ENCODE assay signal across 24 cellular contexts in genomic region chr12:52267699-52268098, GRCh38. TPM values are rescaled to one million over a fixed set of nuclear protein-coding genes. Genes with fewer than 3 reads are reported as not detected.
"Had no signal": no experiment of that assay in that cellular context is flagged by ENCODE, and none has a peak within 500 bp of the region (broad histone marks: within the 10 kb centered on the region; RNA-seq: fewer than 3 reads in every experiment).

No MANE protein-coding gene starts in this region.

- ATAC-seq: activated CD4-positive, CD25-positive, alpha-beta regulatory T cell treated with anti-CD3 and anti-CD28 coated beads, Interleukin-2, amount 50 U/mL, for 24 hours; gastrocnemius medialis; left lung; mucosa of descending colon; naive thymus-derived CD4-positive, alpha-beta T cell; right lobe of liver had no signal

- H3K27me3 ChIP-seq: gastrocnemius medialis, ovary, right lobe of liver had no signal

- H3K4me2 ChIP-seq: smooth muscle cell had no signal

- H3K36me3 ChIP-seq: gastrocnemius medialis, heart left ventricle, left lung, ovary, right lobe of liver, stomach had no signal

- H3K4me1 ChIP-seq: gastrocnemius medialis, heart left ventricle, left lung, right lobe of liver, stomach had no signal

- DNase-seq: activated CD4-positive, alpha-beta T cell treated with anti-CD3 and anti-CD28 coated beads, Interleukin-2, amount 10 ng/mL, durations not matched to agents 7 days and 5 days; activated CD8-positive, alpha-beta memory T cell treated with anti-CD3 and anti-CD28 coated beads, Interleukin-2, amount 50 U/mL, for 4 hours; activated gamma-delta T cell treated with Interleukin-2 at 50 U/mL for 16 hours; activated naive CD8-positive, alpha-beta T cell treated with anti-CD3 and anti-CD28 coated beads for 36 hours; activated T-cell treated with anti-CD3 and anti-CD28 coated beads, Interleukin-2, amount 50 U/mL, for 48 hours; amniotic stem cell; cortex of kidney; effector CD4-positive, alpha-beta T cell; heart left ventricle; left lung; mucosa of descending colon; naive thymus-derived CD4-positive, alpha-beta T cell; ovary; stimulated activated CD4-positive, alpha-beta T cell treated with anti-CD3 and anti-CD28 coated beads, Interleukin-4, amount 100 ng/mL, for 1 hour; stomach had no signal

- H3K9me3 ChIP-seq: gastrocnemius medialis, heart left ventricle, left lung, mucosa of descending colon, ovary, right lobe of liver, stomach had no signal

- H3K4me3 ChIP-seq: gastrocnemius medialis, heart left ventricle, left lung, mucosa of descending colon, ovary, right lobe of liver, smooth muscle cell, stomach had no signal

- H3K27ac ChIP-seq: gastrocnemius medialis, heart left ventricle, left lung, ovary, right lobe of liver, stomach had no signal

RNA-seq across cellular contexts. Expression of gene KRT86, which starts 6.7 kb away (rescaled TPM):
- total RNA-seq: activated CD4-positive, alpha-beta T cell treated with anti-CD3 and anti-CD28 coated beads, Interleukin-2, amount 10 ng/mL, durations not matched to agents 7 days and 5 days; activated naive CD8-positive, alpha-beta T cell treated with anti-CD3 and anti-CD28 coated beads for 36 hours; heart left ventricle; lung microvascular endothelial cell; right lobe of liver; smooth muscle cell; stomach had no signal
- polyA plus RNA-seq: heart left ventricle; naive thymus-derived CD4-positive, alpha-beta T cell; ovary; smooth muscle cell; stomach had no signal

RNA-seq across cellular contexts. Expression of gene KRT81, which starts 23.6 kb away (rescaled TPM):
- total RNA-seq: activated CD4-positive, alpha-beta T cell treated with anti-CD3 and anti-CD28 coated beads, Interleukin-2, amount 10 ng/mL, durations not matched to agents 7 days and 5 days; activated naive CD8-positive, alpha-beta T cell treated with anti-CD3 and anti-CD28 coated beads for 36 hours; gastrocnemius medialis; heart left ventricle; left lung; lung microvascular endothelial cell; mucosa of descending colon; pulmonary artery endothelial cell; stomach; ureter had no signal
- polyA plus RNA-seq: heart left ventricle; naive thymus-derived CD4-positive, alpha-beta T cell; ovary had no signal

RNA-seq across cellular contexts. Expression of gene KRT7, which starts 34.7 kb away (rescaled TPM):
- polyA plus RNA-seq: naive thymus-derived CD4-positive, alpha-beta T cell had no signal

RNA-seq across cellular contexts. Expression of gene KRT83, which starts 53.5 kb away (rescaled TPM):
- total RNA-seq: activated CD4-positive, alpha-beta T cell treated with anti-CD3 and anti-CD28 coated beads, Interleukin-2, amount 10 ng/mL, durations not matched to agents 7 days and 5 days; activated naive CD8-positive, alpha-beta T cell treated with anti-CD3 and anti-CD28 coated beads for 36 hours; heart left ventricle; kidney epithelial cell; left lung; lung microvascular endothelial cell; mucosa of descending colon; naive thymus-derived CD4-positive, alpha-beta T cell; ovary; pulmonary artery endothelial cell; right lobe of liver; smooth muscle cell; stomach; ureter had no signal
- polyA plus RNA-seq: esophagus; heart left ventricle; naive thymus-derived CD4-positive, alpha-beta T cell; ovary; smooth muscle cell; stomach had no signal
